1 cellular context compared by ENCODE assay signal in the genomic region with DNA sequence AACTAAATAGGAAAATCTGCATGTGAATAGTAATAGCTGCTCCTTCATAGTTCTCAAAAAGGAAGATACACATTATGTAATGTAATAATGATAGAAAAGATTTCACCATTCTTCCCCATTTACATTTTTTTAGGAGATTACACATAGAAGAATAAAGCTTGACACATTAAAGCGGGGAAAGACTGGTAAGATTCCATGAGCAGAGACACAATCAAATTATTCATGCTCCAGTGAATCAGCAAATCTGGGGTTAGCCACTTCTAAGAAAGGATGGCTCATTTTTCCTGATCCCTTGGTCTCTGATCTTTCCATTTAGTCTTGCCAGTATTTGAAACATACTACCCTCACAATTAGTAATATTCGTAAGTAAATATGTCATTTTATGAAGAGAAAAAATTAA.
TF ChIP-seq lines count a peak whose summit lies in the region.

No MANE protein-coding gene starts in this region.

TF ChIP-seq in IMR-90, 13 proteins besides CTCF, POLR2A, EP300 and RAD21:
- TF ChIP-seq SMC3 (IDR thresholded peaks at IDR 0.05; ENCODE audit: low read depth, low read length) (no peak), RCOR1 (IDR thresholded peaks at IDR 0.05; ENCODE audit: insufficient replicate concordance, low read length) (no peak), RFX5 (IDR thresholded peaks at IDR 0.05; ENCODE audit: low read depth, low read length) (no peak), NFE2L2 (IDR thresholded peaks at IDR 0.05; ENCODE audit: low read depth, low read length) (peak; percentile 71; the same call in 1 of the 2 replicates), BHLHE40 (IDR thresholded peaks at IDR 0.05; ENCODE audit: low read depth, low read length) (no peak), MAZ (IDR thresholded peaks at IDR 0.05; ENCODE audit: borderline replicate concordance, low read depth, low read length) (no peak), MXI1 (IDR thresholded peaks at IDR 0.05; ENCODE audit: borderline replicate concordance, low read depth, low read length) (no peak), MAFK (IDR thresholded peaks at IDR 0.05; ENCODE audit: low read depth, low read length) (peak; percentile 51; the same call in 1 of the 2 replicates), FOS (IDR thresholded peaks at IDR 0.05; ENCODE audit: low read depth, low read length) (no peak), CEBPB (IDR thresholded peaks at IDR 0.05; ENCODE audit: low read depth, low read length) (no peak), CHD1 (IDR thresholded peaks at IDR 0.05; ENCODE audit: low read depth, low read length) (no peak)
- TF ChIP-seq, protein P1, sequence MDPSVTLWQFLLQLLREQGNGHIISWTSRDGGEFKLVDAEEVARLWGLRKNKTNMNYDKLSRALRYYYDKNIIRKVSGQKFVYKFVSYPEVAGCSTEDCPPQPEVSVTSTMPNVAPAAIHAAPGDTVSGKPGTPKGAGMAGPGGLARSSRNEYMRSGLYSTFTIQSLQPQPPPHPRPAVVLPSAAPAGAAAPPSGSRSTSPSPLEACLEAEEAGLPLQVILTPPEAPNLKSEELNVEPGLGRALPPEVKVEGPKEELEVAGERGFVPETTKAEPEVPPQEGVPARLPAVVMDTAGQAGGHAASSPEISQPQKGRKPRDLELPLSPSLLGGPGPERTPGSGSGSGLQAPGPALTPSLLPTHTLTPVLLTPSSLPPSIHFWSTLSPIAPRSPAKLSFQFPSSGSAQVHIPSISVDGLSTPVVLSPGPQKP (IDR thresholded peaks at IDR 0.05; ENCODE audit: borderline replicate concordance, low read depth, low read length), result no peak
- TF ChIP-seq, protein P2, sequence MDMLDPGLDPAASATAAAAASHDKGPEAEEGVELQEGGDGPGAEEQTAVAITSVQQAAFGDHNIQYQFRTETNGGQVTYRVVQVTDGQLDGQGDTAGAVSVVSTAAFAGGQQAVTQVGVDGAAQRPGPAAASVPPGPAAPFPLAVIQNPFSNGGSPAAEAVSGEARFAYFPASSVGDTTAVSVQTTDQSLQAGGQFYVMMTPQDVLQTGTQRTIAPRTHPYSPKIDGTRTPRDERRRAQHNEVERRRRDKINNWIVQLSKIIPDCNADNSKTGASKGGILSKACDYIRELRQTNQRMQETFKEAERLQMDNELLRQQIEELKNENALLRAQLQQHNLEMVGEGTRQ (IDR thresholded peaks at IDR 0.05; ENCODE audit: low read depth, low read length), result no peak
TF ChIP-seq in IMR-90: peak in this region for 2.
